In the genomic region with DNA sequence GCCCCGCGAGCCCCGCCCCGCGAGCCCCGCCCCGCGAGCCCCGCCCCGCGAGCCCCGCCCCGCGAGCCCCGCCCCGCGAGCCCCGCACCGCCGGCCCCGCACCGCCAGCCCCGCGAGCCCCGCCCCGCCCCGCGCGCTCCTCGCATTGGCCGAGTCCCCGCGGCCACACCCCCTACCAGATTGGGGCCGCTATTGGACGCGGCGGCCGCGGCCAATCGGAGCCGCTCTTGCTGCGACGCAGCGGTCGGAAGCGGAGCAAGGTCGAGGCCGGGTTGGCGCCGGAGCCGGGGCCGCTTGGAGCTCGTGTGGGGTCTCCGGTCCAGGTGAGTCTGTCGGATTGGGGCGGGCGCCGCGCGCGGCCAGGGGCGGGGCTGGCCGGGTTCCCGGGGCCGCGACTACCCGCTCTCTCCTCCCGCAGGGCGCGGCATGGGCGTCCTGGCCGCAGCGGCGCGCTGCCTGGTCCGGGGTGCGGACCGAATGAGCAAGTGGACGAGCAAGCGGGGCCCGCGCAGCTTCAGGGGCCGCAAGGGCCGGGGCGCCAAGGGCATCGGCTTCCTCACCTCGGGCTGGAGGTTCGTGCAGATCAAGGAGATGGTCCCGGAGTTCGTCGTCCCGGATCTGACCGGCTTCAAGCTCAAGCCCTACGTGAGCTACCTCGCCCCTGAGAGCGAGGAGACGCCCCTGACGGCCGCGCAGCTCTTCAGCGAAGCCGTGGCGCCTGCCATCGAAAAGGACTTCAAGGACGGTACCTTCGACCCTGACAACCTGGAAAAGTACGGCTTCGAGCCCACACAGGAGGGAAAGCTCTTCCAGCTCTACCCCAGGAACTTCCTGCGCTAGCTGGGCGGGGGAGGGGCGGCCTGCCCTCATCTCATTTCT, we compare ENCODE assay signal across 8 cellular contexts. TPM values are rescaled to one million over a fixed set of nuclear protein-coding genes. Genes with fewer than 3 reads are reported as not detected.
DNase-seq lines count a peak whose midpoint lies in the region; ATAC-seq, FAIRE-seq and TF ChIP-seq lines count a peak whose summit lies in the region.

TSS of gene MRPL41 (plus strand) at position 224 of the 879 bp plus-strand sequence. CDS start at position 427, 203 bp downstream.

- TF ChIP-seq CTCF in AG04449 (IDR thresholded peaks at IDR 0.05; ENCODE audit: insufficient read depth, low read length, missing control alignments) (no peak), kidney (IDR thresholded peaks at IDR 0.05; ENCODE audit: borderline replicate concordance, extremely low read depth, insufficient read depth) (no peak)

- FAIRE-seq in kidney (lab: Jason Lieb, UNC) = no peak

- H3K9ac ChIP-seq in kidney (ENCODE audit: low read length in 2 of 2) = peak within 1 kb of the TSS; percentile 37 to 88

- no peak for DNase-seq in AG04449 (ENCODE audit: low read depth, low spot score)
- peak; percentile 9 for DNase-seq in NCI-H446 treated with DMSO at 0.1 percent for 48 hours (lab: John Stamatoyannopoulos, UW)
- peak; percentile 80 for DNase-seq in activated CD4-positive, alpha-beta T cell treated with anti-CD3 and anti-CD28 coated beads for 1 hour
- DNase-seq in cerebellar cortex (ENCODE audit: low spot score) = peak; percentile 89
- peak; percentile 96 for DNase-seq in kidney
- DNase-seq in stimulated activated CD4-positive, alpha-beta T cell treated with anti-CD3 and anti-CD28 coated beads, Interleukin-15, amount 100 ng/mL, for 24 hours = peak; percentile 94

- no peaks in the 10 kb centered on the region for H3K9me3 ChIP-seq in kidney (ENCODE audit: control insufficient read depth in 1 of 2, low read length in 2 of 2)

- peaks cover 4 to 12% of the 10 kb centered on the region in 2 donors for H3K36me3 ChIP-seq in kidney (ENCODE audit: control insufficient read depth in 1 of 2, insufficient read depth in 2 of 2, low read length in 2 of 2)

- CTCF ChIA-PET in AG04449 (lab: Yijun Ruan, JAX) = interaction anchor here (0.6 to 2.6 kb wide), 9 partner anchors 7 to 117 kb away, joined by 3 to 11 read pairs (median 4); partner anchors contain the start of gene DPH7

- POLR2A ChIA-PET in AG04449 (lab: Yijun Ruan, JAX) = interaction anchor here (0.6 to 1.8 kb wide), 4 partner anchors 24 to 93 kb away, joined by 3 to 7 read pairs (median 4); partner anchors contain the start of genes EHMT1 and NSMF

- H3K4me1 ChIP-seq in kidney (ENCODE audit: control insufficient read depth in 1 of 2, insufficient read depth in 1 of 2, low read depth in 1 of 2, low read length in 2 of 2) = peaks cover 5 to 11% of the 10 kb centered on the region in 2 donors

- ATAC-seq in GM18873 (IDR thresholded peaks at IDR 0.05; ENCODE audit: low FRiP score, unreplicated experiment) (peak; percentile 49), HG03135 (IDR thresholded peaks at IDR 0.05; ENCODE audit: unreplicated experiment) (peak; percentile 74)

- intact Hi-C loops in kidney (cut with DNase I) = no loop called here

- H3K4me3 ChIP-seq in AG04449 (ENCODE audit: low read depth, low read length) (peak within 1 kb of the TSS; percentile 75), kidney (ENCODE audit: low read length in 2 of 2) (peak within 1 kb of the TSS; percentile 68 to 84)

- H3K27ac ChIP-seq in kidney (ENCODE audit: low read depth in 2 of 2, low read length in 2 of 2) = peak within 1 kb of the TSS; percentile 63 to 86

RNA-seq across cellular contexts. Expression of gene MRPL41, which starts in this region (rescaled TPM):
- 47.3 TPM for total RNA-seq in kidney
- polyA plus RNA-seq in kidney (ENCODE audit: insufficient read depth, low read depth, low replicate concordance) = 150 TPM
